ENCODE assay signal across 8 cellular contexts in genomic region chr5:36152324-36153298, GRCh38. TPM values are rescaled to one million over a fixed set of nuclear protein-coding genes. Genes with fewer than 3 reads are reported as not detected.
A peak's percentile ranks its signal among the peaks of the same experiment; 100 is the strongest.
DNase-seq lines count a peak whose midpoint lies in the region; ATAC-seq and TF ChIP-seq lines count a peak whose summit lies in the region.

No MANE protein-coding gene starts in this region.

- H3K9me3 ChIP-seq in OCI-LY1 (ENCODE audit: low read length) (no peaks in the 10 kb centered on the region), colonic mucosa (no peaks in the 10 kb centered on the region), vagina (no peaks in the 10 kb centered on the region)

- no peak overlapping the region for H2AFZ ChIP-seq in OCI-LY1 (ENCODE audit: low read length)

- no peak for TF ChIP-seq POLR2A in vagina (IDR thresholded peaks at IDR 0.05)

- peak overlapping the region; percentile 72 for H3K4me3 ChIP-seq in OCI-LY1 (ENCODE audit: low read depth, low read length, poor library complexity, severe bottlenecking)
- H3K4me3 ChIP-seq in colonic mucosa, result peak overlapping the region; percentile 98
- peak overlapping the region; percentile 80 to 98 for H3K4me3 ChIP-seq in vagina

- peaks cover 48% of the 10 kb centered on the region for H3K4me1 ChIP-seq in OCI-LY1 (ENCODE audit: insufficient read depth, low read length, severe bottlenecking)
- H3K4me1 ChIP-seq in colonic mucosa, result peaks cover 5% of the 10 kb centered on the region
- peaks cover 46% of the 10 kb centered on the region for H3K4me1 ChIP-seq in vagina

- ATAC-seq in GM21529 (IDR thresholded peaks at IDR 0.05; ENCODE audit: unreplicated experiment) (peak; percentile 1), memory B cell (ENCODE audit: low read depth) (no peak), GM19467 (IDR thresholded peaks at IDR 0.05; ENCODE audit: unreplicated experiment) (no peak), GM18858 (IDR thresholded peaks at IDR 0.05; ENCODE audit: unreplicated experiment) (no peak)

- intact Hi-C loops in colonic mucosa (cut with DNase I), result loop anchor here (5.0 kb wide), 1 partner anchor 90 kb away; the partner anchor contains the start of gene NADK2
- intact Hi-C loops in vagina (cut with DNase I), result no loop called here

- H3K9ac ChIP-seq in OCI-LY1 (ENCODE audit: low read length), result peak overlapping the region; percentile 83
- H3K9ac ChIP-seq in colonic mucosa (ENCODE audit: low read depth in 2 of 2, low read length in 2 of 2), result peak overlapping the region; percentile 60 to 69

- peaks cover 32% of the 10 kb centered on the region for H3K4me1 Mint-ChIP-seq in memory B cell

- peak overlapping the region; percentile 92 for H3K27ac Mint-ChIP-seq in memory B cell

- H3K4me2 ChIP-seq in OCI-LY1 (ENCODE audit: low read length), result peak overlapping the region; percentile 95

- H3K36me3 Mint-ChIP-seq in memory B cell, result peaks cover 25% of the 10 kb centered on the region

- no peaks in the 10 kb centered on the region for H3F3A ChIP-seq in OCI-LY1 (ENCODE audit: insufficient read depth, low read length)

- no peak for TF ChIP-seq CTCF in OCI-LY1 (IDR thresholded peaks at IDR 0.05; ENCODE audit: low read length)
- no peak for TF ChIP-seq CTCF in colonic mucosa (IDR thresholded peaks at IDR 0.05)
- TF ChIP-seq CTCF in vagina (IDR thresholded peaks at IDR 0.05), result no peak

- H3K4me3 Mint-ChIP-seq in memory B cell, result peak overlapping the region; percentile 94

- no peaks in the 10 kb centered on the region for H3K9me3 Mint-ChIP-seq in memory B cell

- no peaks in the 10 kb centered on the region for H3K27me3 ChIP-seq in OCI-LY1 (ENCODE audit: insufficient read depth, low read length)
- H3K27me3 ChIP-seq in colonic mucosa, result no peaks in the 10 kb centered on the region
- no peaks in the 10 kb centered on the region for H3K27me3 ChIP-seq in vagina

- H3K27ac ChIP-seq in OCI-LY1 (ENCODE audit: low read depth, low read length, poor library complexity, severe bottlenecking) (peak overlapping the region; percentile 1), colonic mucosa (peak overlapping the region; percentile 15), vagina (peak overlapping the region; percentile 79)

- H3K79me2 ChIP-seq in OCI-LY1 (ENCODE audit: insufficient read depth, low read length), result peaks cover 51% of the 10 kb centered on the region

- H3K27me3 Mint-ChIP-seq in memory B cell, result no peaks in the 10 kb centered on the region

- no peaks in the 10 kb centered on the region for H3K9me2 ChIP-seq in OCI-LY1 (ENCODE audit: low read depth, low read length)

- DNase-seq in ELF-1 (ENCODE audit: low read depth, low spot score) (peak; percentile 37), colonic mucosa (peak; percentile 23), memory B cell (ENCODE audit: low spot score in 2 of 2) (no peak), vagina (ENCODE audit: extremely low spot score in 2 of 2) (no peak)

- H3K36me3 ChIP-seq in OCI-LY1 (ENCODE audit: insufficient read depth, low read length) (peaks cover 45% of the 10 kb centered on the region), colonic mucosa (no peaks in the 10 kb centered on the region), vagina (no peaks in the 10 kb centered on the region)

- H4K20me1 ChIP-seq in OCI-LY1 (ENCODE audit: insufficient read depth, low read length), result no peaks in the 10 kb centered on the region

RNA-seq across cellular contexts. Expression of gene SKP2, which starts 0.7 kb away (rescaled TPM):
- total RNA-seq in colonic mucosa (10 to 100 TPM; 20.2 to 54.6 TPM), vagina (12.0 TPM)

RNA-seq across cellular contexts. Expression of gene LMBRD2, which starts 0.9 kb away (rescaled TPM):
- total RNA-seq in colonic mucosa (10 to 100 TPM; 12.7 to 17.5 TPM), vagina (5.6 TPM)

Comparison
In these comparisons a context has a peak if more than half of its experiments do, and no peak if none do; other contexts are left out.
1. DNase-seq: peak in ELF-1 (single experiment) and colonic mucosa (single experiment); none in memory B cell (0 of 2) and vagina (0 of 2).
2. H3K27ac ChIP-seq: peak in every context shown above with its lines; median percentile 79 in vagina; 15 in colonic mucosa; 1 in OCI-LY1.
3. Peak in every context shown above with its lines, with median percentiles within 50 percentile points of each other: H3K4me3 ChIP-seq.